In the genomic region with DNA sequence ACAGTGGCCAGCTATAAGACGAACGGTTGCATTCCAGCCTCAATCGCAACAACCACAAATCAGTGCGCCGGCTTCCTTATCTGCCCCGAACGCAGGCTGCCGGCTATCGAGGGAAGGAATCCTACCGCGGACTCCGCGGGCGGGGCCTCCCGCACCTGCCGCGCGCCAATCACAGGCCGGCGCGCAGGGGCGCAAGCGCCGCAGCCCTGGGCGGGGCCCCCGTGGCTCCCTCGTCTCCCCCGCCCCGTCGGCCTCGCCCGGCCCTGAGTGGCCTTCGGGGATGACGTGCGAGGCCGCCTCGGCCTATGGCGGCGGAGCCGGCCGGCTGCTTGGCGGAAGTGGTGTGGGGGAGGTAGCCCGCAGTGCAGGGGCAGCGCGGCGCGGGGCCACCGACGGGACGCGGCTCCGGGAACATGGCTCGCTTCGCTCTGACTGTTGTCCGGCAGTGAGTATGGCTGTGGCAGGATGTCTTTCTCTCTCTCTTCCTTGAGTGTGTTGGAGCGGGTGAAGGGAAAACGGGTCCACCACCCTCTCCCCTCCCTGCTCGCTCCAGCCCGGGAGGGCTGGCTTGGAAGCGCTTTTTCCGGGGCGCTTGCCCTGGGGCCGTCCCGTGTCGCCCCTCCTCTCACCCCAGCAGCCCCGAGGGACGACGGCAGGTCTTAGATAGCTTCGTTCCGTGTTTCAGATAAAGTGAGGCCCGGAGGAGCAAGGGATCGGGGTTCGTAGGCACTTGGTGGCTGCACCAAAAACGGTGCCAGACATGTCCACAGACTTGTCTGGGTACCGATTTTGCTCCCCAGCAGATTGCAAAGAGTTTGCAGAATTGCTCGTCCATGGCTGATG, we compare ENCODE assay signal across 8 cellular contexts. TPM values are rescaled to one million over a fixed set of nuclear protein-coding genes. Genes with fewer than 3 reads are reported as not detected.
DNase-seq lines count a peak whose midpoint lies in the region; ATAC-seq and TF ChIP-seq lines count a peak whose summit lies in the region.

A gene with protein sequence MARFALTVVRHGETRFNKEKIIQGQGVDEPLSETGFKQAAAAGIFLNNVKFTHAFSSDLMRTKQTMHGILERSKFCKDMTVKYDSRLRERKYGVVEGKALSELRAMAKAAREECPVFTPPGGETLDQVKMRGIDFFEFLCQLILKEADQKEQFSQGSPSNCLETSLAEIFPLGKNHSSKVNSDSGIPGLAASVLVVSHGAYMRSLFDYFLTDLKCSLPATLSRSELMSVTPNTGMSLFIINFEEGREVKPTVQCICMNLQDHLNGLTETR (plus strand): TSS at position 355 of the 843 bp plus-strand sequence. CDS start 59 bp downstream, at position 414.

- H3K79me2 ChIP-seq in PC-3 (ENCODE audit: low read length), result peaks cover 28% of the 10 kb centered on the region

- no peaks in the 10 kb centered on the region for H3K9me3 ChIP-seq in PC-3 (ENCODE audit: low read length)

- TF ChIP-seq EP300 in Ishikawa (IDR thresholded peaks at IDR 0.05; ENCODE audit: borderline replicate concordance), result no peak

- no peaks in the 10 kb centered on the region for H3K9me2 ChIP-seq in PC-3 (replicated peaks; ENCODE audit: low read length)

- H3K27me3 ChIP-seq in PC-3 (ENCODE audit: low read length), result no peaks in the 10 kb centered on the region

- intact Hi-C loops in PC-3 (cut with micrococcal nuclease), result no loop called here

- ATAC-seq in GM21619 (IDR thresholded peaks at IDR 0.05; ENCODE audit: unreplicated experiment) (peak; percentile 96), PC-3 (peak; percentile 98)

- peak within 1 kb of the TSS; percentile 89 for H3K9ac ChIP-seq in PC-3 (ENCODE audit: low read length)

- no peak for TF ChIP-seq RAD21 in Ishikawa (IDR thresholded peaks at IDR 0.05; ENCODE audit: low read depth)

- TSS peak; percentile 76 for BruUV-seq in PC-3 (replicated peaks; lab: Mats Ljungman, UMichigan)

- no peak within 1 kb of the TSS for H3K27ac ChIP-seq in PC-3 (ENCODE audit: low read length)

- CTCF ChIA-PET in PC-3 (lab: Charles Lee), result no interaction called here

- no peaks in the 10 kb centered on the region for H4K20me1 ChIP-seq in PC-3 (ENCODE audit: low read length)

- H2AFZ ChIP-seq in PC-3 (ENCODE audit: low read length), result peak within 1 kb of the TSS; percentile 93

- POLR2A ChIA-PET in PC-3 (lab: Charles Lee; ENCODE audit: unreplicated experiment), result no interaction called here

- H3F3A ChIP-seq in PC-3 (ENCODE audit: low read length, unreplicated experiment), result no peaks in the 10 kb centered on the region

- no peaks in the 10 kb centered on the region for H3K36me3 ChIP-seq in PC-3 (ENCODE audit: low read depth, low read length)

- peak; percentile 89 for DNase-seq in DMS153 (lab: John Stamatoyannopoulos, UW)
- DNase-seq in PC-3, result peak; percentile 92
- peak; percentile 94 for DNase-seq in activated T-cell treated with anti-CD3 and anti-CD28 coated beads for 48 hours (ENCODE audit: low read depth)
- no peak for DNase-seq in epithelial cell of proximal tubule (ENCODE audit: low read depth)
- DNase-seq in mucosa of gallbladder (ENCODE audit: low spot score), result peak; percentile 92
- peak; percentile 88 for DNase-seq in stimulated activated CD8-positive, alpha-beta memory T cell treated with anti-CD3 and anti-CD28 coated beads, Interleukin-4, amount 100 ng/mL, for 24 hours (ENCODE audit: low read depth)

- TF ChIP-seq CTCF in PC-3 (conservative IDR thresholded peaks at IDR 0.05; ENCODE audit: low read depth, low read length), result no peak
- TF ChIP-seq CTCF in epithelial cell of proximal tubule (conservative IDR thresholded peaks at IDR 0.05; ENCODE audit: low read depth, low read length), result no peak

- H3K4me3 ChIP-seq in PC-3 (ENCODE audit: low read length) (peak within 1 kb of the TSS; percentile 95), epithelial cell of proximal tubule (ENCODE audit: low read depth, low read length) (peak within 1 kb of the TSS; percentile 99)

- H3K4me2 ChIP-seq in PC-3 (ENCODE audit: low read length), result peak within 1 kb of the TSS; percentile 97

- H3K4me1 ChIP-seq in PC-3 (ENCODE audit: insufficient read depth, low read length), result peaks cover 11% of the 10 kb centered on the region

TF ChIP-seq in Ishikawa, 13 proteins besides CTCF, POLR2A, EP300 and RAD21:
- peak; percentile 95 for TF ChIP-seq TAF1 (IDR thresholded peaks at IDR 0.05; ENCODE audit: low read depth)
- TF ChIP-seq, protein P1, sequence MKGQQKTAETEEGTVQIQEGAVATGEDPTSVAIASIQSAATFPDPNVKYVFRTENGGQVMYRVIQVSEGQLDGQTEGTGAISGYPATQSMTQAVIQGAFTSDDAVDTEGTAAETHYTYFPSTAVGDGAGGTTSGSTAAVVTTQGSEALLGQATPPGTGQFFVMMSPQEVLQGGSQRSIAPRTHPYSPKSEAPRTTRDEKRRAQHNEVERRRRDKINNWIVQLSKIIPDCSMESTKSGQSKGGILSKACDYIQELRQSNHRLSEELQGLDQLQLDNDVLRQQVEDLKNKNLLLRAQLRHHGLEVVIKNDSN (IDR thresholded peaks at IDR 0.05), result peak; percentile 17; the same call in 1 of the 2 replicates
- peak; percentile 21; the same call in 1 of the 2 replicates for TF ChIP-seq TCF12 (IDR thresholded peaks at IDR 0.05; ENCODE audit: low read depth)
- TF ChIP-seq, protein P2, sequence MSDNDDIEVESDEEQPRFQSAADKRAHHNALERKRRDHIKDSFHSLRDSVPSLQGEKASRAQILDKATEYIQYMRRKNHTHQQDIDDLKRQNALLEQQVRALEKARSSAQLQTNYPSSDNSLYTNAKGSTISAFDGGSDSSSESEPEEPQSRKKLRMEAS (IDR thresholded peaks at IDR 0.05), result peak; percentile 79
- peak; percentile 61 for TF ChIP-seq EGR1 (IDR thresholded peaks at IDR 0.05)
- TF ChIP-seq TEAD4 (IDR thresholded peaks at IDR 0.05), result peak; percentile 58
- TF ChIP-seq, protein P3, sequence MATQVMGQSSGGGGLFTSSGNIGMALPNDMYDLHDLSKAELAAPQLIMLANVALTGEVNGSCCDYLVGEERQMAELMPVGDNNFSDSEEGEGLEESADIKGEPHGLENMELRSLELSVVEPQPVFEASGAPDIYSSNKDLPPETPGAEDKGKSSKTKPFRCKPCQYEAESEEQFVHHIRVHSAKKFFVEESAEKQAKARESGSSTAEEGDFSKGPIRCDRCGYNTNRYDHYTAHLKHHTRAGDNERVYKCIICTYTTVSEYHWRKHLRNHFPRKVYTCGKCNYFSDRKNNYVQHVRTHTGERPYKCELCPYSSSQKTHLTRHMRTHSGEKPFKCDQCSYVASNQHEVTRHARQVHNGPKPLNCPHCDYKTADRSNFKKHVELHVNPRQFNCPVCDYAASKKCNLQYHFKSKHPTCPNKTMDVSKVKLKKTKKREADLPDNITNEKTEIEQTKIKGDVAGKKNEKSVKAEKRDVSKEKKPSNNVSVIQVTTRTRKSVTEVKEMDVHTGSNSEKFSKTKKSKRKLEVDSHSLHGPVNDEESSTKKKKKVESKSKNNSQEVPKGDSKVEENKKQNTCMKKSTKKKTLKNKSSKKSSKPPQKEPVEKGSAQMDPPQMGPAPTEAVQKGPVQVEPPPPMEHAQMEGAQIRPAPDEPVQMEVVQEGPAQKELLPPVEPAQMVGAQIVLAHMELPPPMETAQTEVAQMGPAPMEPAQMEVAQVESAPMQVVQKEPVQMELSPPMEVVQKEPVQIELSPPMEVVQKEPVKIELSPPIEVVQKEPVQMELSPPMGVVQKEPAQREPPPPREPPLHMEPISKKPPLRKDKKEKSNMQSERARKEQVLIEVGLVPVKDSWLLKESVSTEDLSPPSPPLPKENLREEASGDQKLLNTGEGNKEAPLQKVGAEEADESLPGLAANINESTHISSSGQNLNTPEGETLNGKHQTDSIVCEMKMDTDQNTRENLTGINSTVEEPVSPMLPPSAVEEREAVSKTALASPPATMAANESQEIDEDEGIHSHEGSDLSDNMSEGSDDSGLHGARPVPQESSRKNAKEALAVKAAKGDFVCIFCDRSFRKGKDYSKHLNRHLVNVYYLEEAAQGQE (IDR thresholded peaks at IDR 0.05; ENCODE audit: low read depth), result no peak
- TF ChIP-seq CREB1 (IDR thresholded peaks at IDR 0.05; ENCODE audit: low read depth), result peak; percentile 53; the same call in 1 of the 2 replicates
- TF ChIP-seq CEBPB (IDR thresholded peaks at IDR 0.05), result no peak
- peak; percentile 81 for TF ChIP-seq YY1 (IDR thresholded peaks at IDR 0.05; ENCODE audit: low read depth)
- TF ChIP-seq FOXM1 (IDR thresholded peaks at IDR 0.05; ENCODE audit: borderline replicate concordance, low read depth), result no peak
- no peak; the same call in 1 of the 2 replicates for TF ChIP-seq ZBTB7A (IDR thresholded peaks at IDR 0.05; ENCODE audit: low read depth)
- peak; percentile 36; the same call in 1 of the 2 replicates for TF ChIP-seq NFIC (IDR thresholded peaks at IDR 0.05)
TF ChIP-seq in Ishikawa: peak in this region for 9.

RNA-seq across cellular contexts. Expression of the gene that starts here (rescaled TPM):
- total RNA-seq in PC-3 (2014; rRNA removed) (3.7 and 4.6 TPM in 2 replicates), epithelial cell of proximal tubule (7.4 and 12.1 TPM in 2 replicates), mucosa of gallbladder (14.1 TPM)
